In genomic region chr19:7069042-7069903, GRCh38 we compare ENCODE assay signal across 1 cellular context.
TF ChIP-seq lines count a peak whose summit lies in the region.

ZNF557 (plus strand) TSS chr19:7069703; CDS start chr19:7075075, 5,372 bp downstream.

TF ChIP-seq in HepG2, 621 proteins besides CTCF, POLR2A, EP300 and RAD21 (continued from another document and continues in another):
- TF ChIP-seq CHD2 (IDR thresholded peaks at IDR 0.05; ENCODE audit: low read depth, low read length) = no peak
- peak; percentile 91 for TF ChIP-seq GATAD1 (CRISPR knock-in tag; IDR thresholded peaks at IDR 0.05)
- peak; percentile 42 for TF ChIP-seq ZNF839 (CRISPR knock-in tag; IDR thresholded peaks at IDR 0.05; ENCODE audit: borderline replicate concordance)
- TF ChIP-seq, protein P1, sequence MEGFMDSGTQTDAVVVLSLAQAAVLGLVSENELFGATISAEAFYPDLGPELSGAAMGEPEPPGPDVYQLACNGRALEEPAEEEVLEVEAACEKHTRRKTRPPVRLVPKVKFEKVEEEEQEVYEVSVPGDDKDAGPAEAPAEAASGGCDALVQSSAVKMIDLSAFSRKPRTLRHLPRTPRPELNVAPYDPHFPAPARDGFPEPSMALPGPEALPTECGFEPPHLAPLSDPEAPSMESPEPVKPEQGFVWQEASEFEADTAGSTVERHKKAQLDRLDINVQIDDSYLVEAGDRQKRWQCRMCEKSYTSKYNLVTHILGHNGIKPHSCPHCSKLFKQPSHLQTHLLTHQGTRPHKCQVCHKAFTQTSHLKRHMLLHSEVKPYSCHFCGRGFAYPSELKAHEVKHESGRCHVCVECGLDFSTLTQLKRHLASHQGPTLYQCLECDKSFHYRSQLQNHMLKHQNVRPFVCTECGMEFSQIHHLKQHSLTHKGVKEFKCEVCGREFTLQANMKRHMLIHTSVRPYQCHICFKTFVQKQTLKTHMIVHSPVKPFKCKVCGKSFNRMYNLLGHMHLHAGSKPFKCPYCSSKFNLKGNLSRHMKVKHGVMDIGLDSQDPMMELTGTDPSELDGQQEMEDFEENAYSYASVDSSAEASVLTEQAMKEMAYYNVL (CRISPR knock-in tag; IDR thresholded peaks at IDR 0.05; ENCODE audit: borderline replicate concordance) = peak; percentile 14; the same call in 1 of the 2 replicates
- TF ChIP-seq PCBP2 (optimal IDR thresholded peaks at IDR 0.05; ENCODE audit: low read depth, low read length, poor library complexity, severe bottlenecking) = no peak
- peak; percentile 27; the same call in 1 of the 2 replicates for TF ChIP-seq SIX4 (CRISPR knock-in tag; IDR thresholded peaks at IDR 0.05)
- peak; percentile 71; the same call in 1 of the 2 replicates for TF ChIP-seq ELF4 (CRISPR knock-in tag; IDR thresholded peaks at IDR 0.05; ENCODE audit: borderline replicate concordance)
- TF ChIP-seq TCF7 (IDR thresholded peaks at IDR 0.05; ENCODE audit: low read depth) = no peak
- no peak for TF ChIP-seq KLF15 (CRISPR knock-in tag; IDR thresholded peaks at IDR 0.05; ENCODE audit: borderline replicate concordance)
- TF ChIP-seq FOXK1 (CRISPR knock-in tag; IDR thresholded peaks at IDR 0.05; ENCODE audit: borderline replicate concordance, low read depth) = peak; percentile 65; the same call in 1 of the 2 replicates
- no peak for TF ChIP-seq ZC3H4 (CRISPR knock-in tag; IDR thresholded peaks at IDR 0.05; ENCODE audit: borderline replicate concordance)
- peak; percentile 65; the same call in 1 of the 2 replicates for TF ChIP-seq ZNF749 (CRISPR knock-in tag; IDR thresholded peaks at IDR 0.05; ENCODE audit: borderline replicate concordance)
- TF ChIP-seq ZNF788 (CRISPR knock-in tag; IDR thresholded peaks at IDR 0.05; ENCODE audit: borderline replicate concordance) = no peak; the same call in 1 of the 2 replicates
- TF ChIP-seq SP5 (CRISPR knock-in tag; IDR thresholded peaks at IDR 0.05; ENCODE audit: borderline replicate concordance, low read depth) = 0 out of 2 replicates have a peak, but pooled peaks have one; percentile 20
- TF ChIP-seq YY1 (IDR thresholded peaks at IDR 0.05; ENCODE audit: insufficient read depth, insufficient replicate concordance, low read depth, low read length) = peak; percentile 28
- TF ChIP-seq CEBPG (CRISPR knock-in tag; IDR thresholded peaks at IDR 0.05) = no peak
- peak; percentile 39; the same call in 1 of the 2 replicates for TF ChIP-seq HDAC2 (CRISPR knock-in tag; IDR thresholded peaks at IDR 0.05)
- TF ChIP-seq, protein P2, sequence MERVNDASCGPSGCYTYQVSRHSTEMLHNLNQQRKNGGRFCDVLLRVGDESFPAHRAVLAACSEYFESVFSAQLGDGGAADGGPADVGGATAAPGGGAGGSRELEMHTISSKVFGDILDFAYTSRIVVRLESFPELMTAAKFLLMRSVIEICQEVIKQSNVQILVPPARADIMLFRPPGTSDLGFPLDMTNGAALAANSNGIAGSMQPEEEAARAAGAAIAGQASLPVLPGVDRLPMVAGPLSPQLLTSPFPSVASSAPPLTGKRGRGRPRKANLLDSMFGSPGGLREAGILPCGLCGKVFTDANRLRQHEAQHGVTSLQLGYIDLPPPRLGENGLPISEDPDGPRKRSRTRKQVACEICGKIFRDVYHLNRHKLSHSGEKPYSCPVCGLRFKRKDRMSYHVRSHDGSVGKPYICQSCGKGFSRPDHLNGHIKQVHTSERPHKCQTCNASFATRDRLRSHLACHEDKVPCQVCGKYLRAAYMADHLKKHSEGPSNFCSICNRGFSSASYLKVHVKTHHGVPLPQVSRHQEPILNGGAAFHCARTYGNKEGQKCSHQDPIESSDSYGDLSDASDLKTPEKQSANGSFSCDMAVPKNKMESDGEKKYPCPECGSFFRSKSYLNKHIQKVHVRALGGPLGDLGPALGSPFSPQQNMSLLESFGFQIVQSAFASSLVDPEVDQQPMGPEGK (CRISPR knock-in tag; IDR thresholded peaks at IDR 0.05) = peak; percentile 42; the same call in 1 of the 2 replicates
- TF ChIP-seq ZNF703 (CRISPR knock-in tag; IDR thresholded peaks at IDR 0.05; ENCODE audit: borderline replicate concordance) = no peak
- peak; percentile 56; the same call in 1 of the 2 replicates for TF ChIP-seq MYPOP (CRISPR knock-in tag; IDR thresholded peaks at IDR 0.05)
- peak; percentile 27 for TF ChIP-seq MEIS2 (CRISPR knock-in tag; IDR thresholded peaks at IDR 0.05)
- TF ChIP-seq, protein P3, sequence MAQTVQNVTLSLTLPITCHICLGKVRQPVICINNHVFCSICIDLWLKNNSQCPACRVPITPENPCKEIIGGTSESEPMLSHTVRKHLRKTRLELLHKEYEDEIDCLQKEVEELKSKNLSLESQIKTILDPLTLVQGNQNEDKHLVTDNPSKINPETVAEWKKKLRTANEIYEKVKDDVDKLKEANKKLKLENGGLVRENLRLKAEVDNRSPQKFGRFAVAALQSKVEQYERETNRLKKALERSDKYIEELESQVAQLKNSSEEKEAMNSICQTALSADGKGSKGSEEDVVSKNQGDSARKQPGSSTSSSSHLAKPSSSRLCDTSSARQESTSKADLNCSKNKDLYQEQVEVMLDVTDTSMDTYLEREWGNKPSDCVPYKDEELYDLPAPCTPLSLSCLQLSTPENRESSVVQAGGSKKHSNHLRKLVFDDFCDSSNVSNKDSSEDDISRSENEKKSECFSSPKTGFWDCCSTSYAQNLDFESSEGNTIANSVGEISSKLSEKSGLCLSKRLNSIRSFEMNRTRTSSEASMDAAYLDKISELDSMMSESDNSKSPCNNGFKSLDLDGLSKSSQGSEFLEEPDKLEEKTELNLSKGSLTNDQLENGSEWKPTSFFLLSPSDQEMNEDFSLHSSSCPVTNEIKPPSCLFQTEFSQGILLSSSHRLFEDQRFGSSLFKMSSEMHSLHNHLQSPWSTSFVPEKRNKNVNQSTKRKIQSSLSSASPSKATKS (CRISPR knock-in tag; IDR thresholded peaks at IDR 0.05) = no peak
- no peak for TF ChIP-seq ZNF546 (CRISPR knock-in tag; conservative IDR thresholded peaks at IDR 0.05)
- TF ChIP-seq SALL2 (CRISPR knock-in tag; IDR thresholded peaks at IDR 0.05) = peak; percentile 78
- no peak for TF ChIP-seq ZBTB14 (CRISPR knock-in tag; IDR thresholded peaks at IDR 0.05)
- peak; percentile 95 for TF ChIP-seq SAP130 (CRISPR knock-in tag; IDR thresholded peaks at IDR 0.05; ENCODE audit: low read depth)
- TF ChIP-seq SP4 (CRISPR knock-in tag; IDR thresholded peaks at IDR 0.05) = peak; percentile 88
- TF ChIP-seq ZNF580 (CRISPR knock-in tag; IDR thresholded peaks at IDR 0.05; ENCODE audit: borderline replicate concordance, low read depth) = no peak
- no peak for TF ChIP-seq RNF2 (conservative IDR thresholded peaks at IDR 0.05; ENCODE audit: low read depth)
- TF ChIP-seq PAXIP1 (CRISPR knock-in tag; conservative IDR thresholded peaks at IDR 0.05) = peak; percentile 23; the same call in 1 of the 2 replicates
- peak; percentile 19; the same call in 1 of the 2 replicates for TF ChIP-seq MYNN (CRISPR knock-in tag; IDR thresholded peaks at IDR 0.05; ENCODE audit: low read depth)
- peak; percentile 38; the same call in 1 of the 2 replicates for TF ChIP-seq ZNF143 (CRISPR knock-in tag; IDR thresholded peaks at IDR 0.05)
- TF ChIP-seq, protein P4, sequence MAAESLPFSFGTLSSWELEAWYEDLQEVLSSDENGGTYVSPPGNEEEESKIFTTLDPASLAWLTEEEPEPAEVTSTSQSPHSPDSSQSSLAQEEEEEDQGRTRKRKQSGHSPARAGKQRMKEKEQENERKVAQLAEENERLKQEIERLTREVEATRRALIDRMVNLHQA (CRISPR knock-in tag; IDR thresholded peaks at IDR 0.05) = no peak
- TF ChIP-seq THAP7 (CRISPR knock-in tag; IDR thresholded peaks at IDR 0.05) = peak; percentile 74; the same call in 1 of the 2 replicates
- TF ChIP-seq KLF12 (CRISPR knock-in tag; IDR thresholded peaks at IDR 0.05; ENCODE audit: borderline replicate concordance) = 0 out of 2 replicates have a peak, but pooled peaks have one; percentile 66
- no peak for TF ChIP-seq GATAD2A (CRISPR knock-in tag; IDR thresholded peaks at IDR 0.05)
- no peak for TF ChIP-seq CHD4 (IDR thresholded peaks at IDR 0.05; ENCODE audit: borderline replicate concordance, low read length)
- TF ChIP-seq, protein P5, sequence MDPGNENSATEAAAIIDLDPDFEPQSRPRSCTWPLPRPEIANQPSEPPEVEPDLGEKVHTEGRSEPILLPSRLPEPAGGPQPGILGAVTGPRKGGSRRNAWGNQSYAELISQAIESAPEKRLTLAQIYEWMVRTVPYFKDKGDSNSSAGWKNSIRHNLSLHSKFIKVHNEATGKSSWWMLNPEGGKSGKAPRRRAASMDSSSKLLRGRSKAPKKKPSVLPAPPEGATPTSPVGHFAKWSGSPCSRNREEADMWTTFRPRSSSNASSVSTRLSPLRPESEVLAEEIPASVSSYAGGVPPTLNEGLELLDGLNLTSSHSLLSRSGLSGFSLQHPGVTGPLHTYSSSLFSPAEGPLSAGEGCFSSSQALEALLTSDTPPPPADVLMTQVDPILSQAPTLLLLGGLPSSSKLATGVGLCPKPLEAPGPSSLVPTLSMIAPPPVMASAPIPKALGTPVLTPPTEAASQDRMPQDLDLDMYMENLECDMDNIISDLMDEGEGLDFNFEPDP (CRISPR knock-in tag; conservative IDR thresholded peaks at IDR 0.05) = no peak
- no peak for TF ChIP-seq ZNF512 (CRISPR knock-in tag; IDR thresholded peaks at IDR 0.05)
- TF ChIP-seq, protein P6, sequence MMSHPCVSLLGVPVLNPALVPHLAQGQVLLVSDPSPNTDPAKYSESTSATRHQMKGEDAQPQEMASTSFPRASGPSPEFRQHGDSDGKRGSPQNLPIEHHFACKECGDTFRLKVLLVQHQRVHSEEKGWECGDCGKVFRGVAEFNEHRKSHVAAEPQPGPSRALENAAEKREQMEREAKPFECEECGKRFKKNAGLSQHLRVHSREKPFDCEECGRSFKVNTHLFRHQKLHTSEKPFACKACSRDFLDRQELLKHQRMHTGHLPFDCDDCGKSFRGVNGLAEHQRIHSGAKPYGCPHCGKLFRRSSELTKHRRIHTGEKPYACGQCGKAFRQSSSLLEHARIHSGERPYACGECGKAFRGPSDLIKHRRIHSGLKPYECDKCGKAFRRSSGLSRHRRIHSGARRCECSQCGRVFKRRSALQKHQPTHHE (CRISPR knock-in tag; IDR thresholded peaks at IDR 0.05; ENCODE audit: borderline replicate concordance) = peak; percentile 27; the same call in 1 of the 2 replicates
